ENCODE assay signal across 13 cellular contexts in genomic region chr22:41613456-41613855, GRCh38. TPM values are rescaled to one million over a fixed set of nuclear protein-coding genes. Genes with fewer than 3 reads are reported as not detected.
DNase-seq lines count a peak whose midpoint lies in the region; ATAC-seq and TF ChIP-seq lines count a peak whose summit lies in the region.
"Had no signal": no experiment of that assay in that cellular context is flagged by ENCODE, and none has a peak within 500 bp of the region (broad histone marks: within the 10 kb centered on the region; RNA-seq: fewer than 3 reads in every experiment).

No MANE protein-coding gene starts in this region.

- peaks cover 11% of the 10 kb centered on the region for H3K4me1 ChIP-seq in osteoblast (ENCODE audit: insufficient read depth, low read length)

- peaks cover 5% of the 10 kb centered on the region for H3K36me3 ChIP-seq in osteoblast (ENCODE audit: insufficient read depth, low read length)

- H3K27me3 ChIP-seq in osteoblast (ENCODE audit: insufficient read depth, low read length): no peaks in the 10 kb centered on the region

- ATAC-seq in left lobe of liver (peak; percentile 95), HG02798 (IDR thresholded peaks at IDR 0.05; ENCODE audit: poor library complexity, unreplicated experiment) (no peak), HG02759 (IDR thresholded peaks at IDR 0.05; ENCODE audit: unreplicated experiment) (no peak), GM18867 (IDR thresholded peaks at IDR 0.05; ENCODE audit: unreplicated experiment) (no peak)
- ATAC-seq: A549; CD8-positive, alpha-beta T cell; HCT116 had no signal

- H2AFZ ChIP-seq in osteoblast (ENCODE audit: low read length): no peak overlapping the region

- no peak overlapping the region for H3K4me3 ChIP-seq in epithelial cell of esophagus (ENCODE audit: low read length)
- no peak overlapping the region for H3K4me3 ChIP-seq in osteoblast (ENCODE audit: insufficient read depth, low read length)
- H3K4me3 ChIP-seq: A549 had no signal

- no peak overlapping the region for H3K4me2 ChIP-seq in osteoblast (ENCODE audit: insufficient read depth, low read length)
- H3K4me2 ChIP-seq: A549 had no signal

- TF ChIP-seq CTCF in epithelial cell of esophagus (IDR thresholded peaks at IDR 0.05; ENCODE audit: insufficient read depth, low read depth, low read length, missing control alignments) (no peak), osteoblast (IDR thresholded peaks at IDR 0.05; ENCODE audit: extremely low read depth, low read depth, low read length) (no peak)

- peaks cover 18% of the 10 kb centered on the region for H4K20me1 ChIP-seq in osteoblast (ENCODE audit: insufficient read depth, low read length)

- peak overlapping the region; percentile 41 for H3K27ac ChIP-seq in osteoblast (ENCODE audit: low read depth, low read length)
- H3K27ac ChIP-seq: A549 had no signal

- no peaks in the 10 kb centered on the region for H3K9me3 ChIP-seq in osteoblast (ENCODE audit: low read depth, low read length)
- H3K9me3 ChIP-seq: A549 had no signal

- DNase-seq in epithelial cell of esophagus (ENCODE audit: low read depth) (peak; percentile 64), left lobe of liver (ENCODE audit: low spot score) (peak; percentile 83), osteoblast (ENCODE audit: insufficient read length, low spot score, missing footprints) (no peak), hypothalamus (lab: John Stamatoyannopoulos, UW) (no peak)
- DNase-seq: CD8-positive, alpha-beta T cell; COR-L47; DND-41; GDM1 had no signal

- H3K79me2 ChIP-seq in osteoblast (ENCODE audit: insufficient read depth, low read length): peaks cover 60% of the 10 kb centered on the region

RNA-seq across cellular contexts. Expression of gene DESI1, which starts 7.4 kb away (rescaled TPM):
- total RNA-seq in left lobe of liver: 40.5 TPM
- total RNA-seq in osteoblast: 16.3 and 18.3 TPM in 2 replicates

RNA-seq across cellular contexts. Expression of gene XRCC6, which starts 7.6 kb away (rescaled TPM):
- 65.9 TPM for total RNA-seq in left lobe of liver
- total RNA-seq in osteoblast: 247 and 251 TPM in 2 replicates

RNA-seq across cellular contexts. Expression of gene PMM1, which starts 23.8 kb away (rescaled TPM):
- total RNA-seq in left lobe of liver (51.8 TPM), osteoblast (15.6 and 18.9 TPM in 2 replicates)

RNA-seq across cellular contexts. Expression of gene CSDC2, which starts 52.6 kb away (rescaled TPM):
- 0.88 TPM for total RNA-seq in left lobe of liver
- total RNA-seq in osteoblast: 0.88 and 1.1 TPM in 2 replicates
- total RNA-seq: CD8-positive, alpha-beta T cell had no signal

Comparison
In these comparisons a context has a peak if more than half of its experiments do, and no peak if none do; other contexts are left out.
1. DNase-seq: peak in epithelial cell of esophagus (single experiment) and left lobe of liver (single experiment); none in osteoblast (single experiment) and hypothalamus (0 of 51).